Comparison of ENCODE assay signal across 16 cellular contexts in the genomic region with DNA sequence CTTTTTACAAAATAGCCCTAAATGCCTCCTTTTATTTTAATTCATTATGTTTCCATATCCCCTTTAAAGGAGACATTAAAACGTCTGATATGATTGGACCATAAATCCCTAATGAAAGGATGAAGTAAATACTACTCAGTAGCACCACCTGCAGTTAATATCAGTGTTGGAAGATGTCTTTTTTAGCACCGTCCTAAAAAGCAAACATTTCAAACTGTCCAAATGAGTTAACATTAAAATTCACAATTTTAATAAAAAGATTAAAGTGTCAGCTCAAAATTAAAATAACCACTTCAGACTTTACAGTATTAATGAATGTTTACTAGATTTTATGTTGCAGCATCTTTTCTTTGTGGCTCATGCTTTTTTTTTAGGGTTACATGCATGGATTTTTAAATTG. TPM values are rescaled to one million over a fixed set of nuclear protein-coding genes. Genes with fewer than 3 reads are reported as not detected.
DNase-seq lines count a peak whose midpoint lies in the region; ATAC-seq and TF ChIP-seq lines count a peak whose summit lies in the region.
"Had no signal": no experiment of that assay in that cellular context is flagged by ENCODE, and none has a peak within 500 bp of the region (broad histone marks: within the 10 kb centered on the region; RNA-seq: fewer than 3 reads in every experiment).

No MANE protein-coding gene starts in this region.

- H3K9ac ChIP-seq in DND-41 (ENCODE audit: low read depth, low read length): no peak overlapping the region
- no peak overlapping the region for H3K9ac ChIP-seq in Loucy (ENCODE audit: low read depth, low read length, poor library complexity, severe bottlenecking)

- H4K20me1 ChIP-seq in DND-41 (ENCODE audit: insufficient read depth, low read length) (peaks cover 36% of the 10 kb centered on the region), Loucy (ENCODE audit: insufficient read depth, low read length, poor library complexity, severe bottlenecking) (peaks cover 15% of the 10 kb centered on the region)

- H3K9me2 ChIP-seq in Loucy (replicated peaks; ENCODE audit: low read depth, low read length): no peaks in the 10 kb centered on the region

- H3K4me2 ChIP-seq in DND-41 (ENCODE audit: insufficient read depth, low read length): no peak overlapping the region
- H3K4me2 ChIP-seq in Loucy (ENCODE audit: low read depth, low read length, poor library complexity, severe bottlenecking): no peak overlapping the region

- peaks cover 7% of the 10 kb centered on the region for H3K4me1 Mint-ChIP-seq in progenitor cell of endocrine pancreas (ENCODE audit: low read depth)

- intact Hi-C loops in posterior vena cava (cut with DNase I): loop anchor here in 1 of 2 donors (10.0 kb wide), 1 partner anchor 47 kb away; a partner anchor contains a TSS

- no peaks in the 10 kb centered on the region for H3K9me3 ChIP-seq in DND-41 (ENCODE audit: insufficient read depth, low read length, severe bottlenecking)
- no peaks in the 10 kb centered on the region for H3K9me3 ChIP-seq in Loucy (ENCODE audit: insufficient read depth, low read depth, low read length)
- H3K9me3 ChIP-seq: right atrium auricular region, SJCRH30, suprapubic skin had no signal

- TF ChIP-seq CTCF in DND-41 (IDR thresholded peaks at IDR 0.05; ENCODE audit: borderline replicate concordance, extremely low read depth, low read length, poor library complexity, severe bottlenecking) (peak; percentile 27), Loucy (conservative IDR thresholded peaks at IDR 0.05; ENCODE audit: low read length) (peak; percentile 54), progenitor cell of endocrine pancreas (IDR thresholded peaks at IDR 0.05; ENCODE audit: unreplicated experiment) (peak; percentile 39)

- no peaks in the 10 kb centered on the region for H3K9me3 Mint-ChIP-seq in progenitor cell of endocrine pancreas (ENCODE audit: low read depth)

- no peaks in the 10 kb centered on the region for H3F3A ChIP-seq in Loucy (ENCODE audit: low read depth)

- no peak overlapping the region for H3K27ac Mint-ChIP-seq in progenitor cell of endocrine pancreas

- H3K4me3 ChIP-seq in DND-41 (ENCODE audit: low read depth in 1 of 2, low read length in 2 of 2) (no peak overlapping the region), Loucy (ENCODE audit: low read length, poor library complexity, severe bottlenecking) (no peak overlapping the region)
- H3K4me3 ChIP-seq: right atrium auricular region, SJCRH30, suprapubic skin had no signal

- H3K36me3 Mint-ChIP-seq in progenitor cell of endocrine pancreas (ENCODE audit: insufficient read depth): peaks cover 52% of the 10 kb centered on the region

- H3K79me2 ChIP-seq in DND-41 (ENCODE audit: insufficient read depth, low read length): peaks cover 73% of the 10 kb centered on the region
- peaks cover 7% of the 10 kb centered on the region; the same call in 1 of the 2 replicates for H3K79me2 ChIP-seq in Loucy (ENCODE audit: insufficient read depth, low read length)

- H3K4me1 ChIP-seq in DND-41 (ENCODE audit: insufficient read depth, low read length) (no peaks in the 10 kb centered on the region), Loucy (ENCODE audit: insufficient read depth, low read length, poor library complexity, severe bottlenecking) (peaks cover 9% of the 10 kb centered on the region)
- H3K4me1 ChIP-seq: right atrium auricular region had no signal

- H3K27ac ChIP-seq in DND-41 (ENCODE audit: low read length): no peak overlapping the region
- H3K27ac ChIP-seq: HL-60, right atrium auricular region, SJCRH30, suprapubic skin had no signal

- H3K27me3 ChIP-seq in DND-41 (ENCODE audit: insufficient read depth, low read length, poor library complexity): no peaks in the 10 kb centered on the region
- H3K27me3 ChIP-seq in Loucy (ENCODE audit: insufficient read depth, low read length, poor library complexity, severe bottlenecking): no peaks in the 10 kb centered on the region
- H3K27me3 ChIP-seq: right atrium auricular region, SJCRH30, suprapubic skin had no signal

- H3K36me3 ChIP-seq in DND-41 (ENCODE audit: insufficient read depth, low read length): peaks cover 98% of the 10 kb centered on the region
- peaks cover 79% of the 10 kb centered on the region; the same call in 1 of the 2 replicates for H3K36me3 ChIP-seq in Loucy (ENCODE audit: insufficient read depth, low read length)

- H2AFZ ChIP-seq in DND-41 (ENCODE audit: low read depth, low read length) (no peak overlapping the region), Loucy (ENCODE audit: low read length) (no peak overlapping the region)

- DNase-seq in DND-41: no peak
- DNase-seq in dermis blood vessel endothelial cell: peak; percentile 43
- no peak for DNase-seq in progenitor cell of endocrine pancreas (ENCODE audit: low spot score, unreplicated experiment)
- no peak for DNase-seq in activated T-cell treated with anti-CD3 and anti-CD28 coated beads for 4 hours
- DNase-seq in AG20443 (ENCODE audit: low spot score): no peak
- DNase-seq in posterior vena cava (ENCODE audit: low spot score): no peak
- DNase-seq: activated CD4-positive, CD25-positive, alpha-beta regulatory T cell; EL; MV-4-11; NCI-H446 treated with DMSO at 0.1 percent for 48 hours; SJCRH30 had no signal

- ATAC-seq in DND-41 (ENCODE audit: insufficient read depth, low read depth): no peak
- no peak for ATAC-seq in HG03280 (IDR thresholded peaks at IDR 0.05; ENCODE audit: unreplicated experiment)

- no peak overlapping the region for H3K4me3 Mint-ChIP-seq in progenitor cell of endocrine pancreas (ENCODE audit: low read depth)

- H3K27me3 Mint-ChIP-seq in progenitor cell of endocrine pancreas: no peaks in the 10 kb centered on the region

RNA-seq across cellular contexts. Expression of a gene that starts 12.3 kb away (rescaled TPM):
- total RNA-seq in dermis blood vessel endothelial cell (12.3 and 16.8 TPM in 2 replicates), progenitor cell of endocrine pancreas (42.3 and 43.2 TPM in 2 replicates), posterior vena cava (10 to 100 TPM; 16.1 to 18.9 TPM)

RNA-seq across cellular contexts. Expression of a gene that starts 47.9 kb away (rescaled TPM):
- total RNA-seq in dermis blood vessel endothelial cell (37.8 and 44.6 TPM in 2 replicates), progenitor cell of endocrine pancreas (205 and 213 TPM in 2 replicates), posterior vena cava (10 to 100 TPM; 21.6 to 29.0 TPM)
